19 cellular contexts compared by ENCODE assay signal in the genomic region with DNA sequence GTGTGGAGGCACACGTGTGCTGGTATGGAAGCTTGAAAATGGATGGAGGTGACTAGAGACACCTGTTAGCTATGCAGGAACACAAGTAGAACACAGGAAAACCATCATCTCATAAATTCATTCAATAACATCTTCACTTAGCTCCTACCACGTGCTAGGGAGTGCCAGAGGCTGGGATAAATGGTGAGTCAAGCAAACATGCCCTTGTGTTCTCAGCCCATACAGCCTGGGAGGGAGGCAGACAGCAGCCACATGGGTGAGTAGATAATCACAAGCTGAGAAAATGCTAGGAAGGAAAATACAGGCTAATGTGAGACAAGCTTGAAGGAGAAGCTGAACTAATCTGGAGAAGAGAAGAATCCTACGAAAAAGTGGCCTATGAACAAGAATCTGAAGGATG.
DNase-seq lines count a peak whose midpoint lies in the region; ATAC-seq lines count a peak whose summit lies in the region.
"Had no signal": no experiment of that assay in that cellular context is flagged by ENCODE, and none has a peak within 500 bp of the region (broad histone marks: within the 10 kb centered on the region; RNA-seq: fewer than 3 reads in every experiment).

No MANE protein-coding gene starts in this region.

- CTCF ChIA-PET in activated CD8-positive, alpha-beta memory T cell treated with anti-CD3 and anti-CD28 coated beads, Interleukin-2, amount 10 ng/mL, durations not matched to agents 7 days and 5 days (lab: Charles Lee): no interaction called here

- H3K27me3 Mint-ChIP-seq in activated CD8-positive, alpha-beta memory T cell treated with anti-CD3 and anti-CD28 coated beads, Interleukin-2, amount 10 ng/mL, durations not matched to agents 7 days and 5 days: peaks cover under 1% of the 10 kb centered on the region

- H3K9me3 Mint-ChIP-seq in activated CD8-positive, alpha-beta memory T cell treated with anti-CD3 and anti-CD28 coated beads, Interleukin-2, amount 10 ng/mL, durations not matched to agents 7 days and 5 days (ENCODE audit: low read depth): no peaks in the 10 kb centered on the region
- H3K9me3 Mint-ChIP-seq: activated naive CD8-positive, alpha-beta T cell treated with anti-CD3 and anti-CD28 coated beads for 36 hours; immature natural killer cell; stimulated activated naive B cell treated with anti-CD40 and anti-IgM and Interleukin-4, amounts not matched to agents 10 μg/mL and 1 μg/mL and 100 μg/mL, for 72 hours had no signal

- H3K4me1 Mint-ChIP-seq in activated CD8-positive, alpha-beta memory T cell treated with anti-CD3 and anti-CD28 coated beads, Interleukin-2, amount 10 ng/mL, durations not matched to agents 7 days and 5 days: no peaks in the 10 kb centered on the region
- H3K4me1 Mint-ChIP-seq: activated naive CD8-positive, alpha-beta T cell treated with anti-CD3 and anti-CD28 coated beads for 36 hours; immature natural killer cell; stimulated activated naive B cell treated with anti-CD40 and anti-IgM and Interleukin-4, amounts not matched to agents 10 μg/mL and 1 μg/mL and 100 μg/mL, for 72 hours had no signal

- no peak for ATAC-seq in activated CD8-positive, alpha-beta memory T cell treated with anti-CD3 and anti-CD28 coated beads, Interleukin-2, amount 10 ng/mL, durations not matched to agents 7 days and 5 days
- ATAC-seq: heart right ventricle; left ventricle myocardium superior; stimulated activated naive B cell treated with anti-CD40 and anti-IgM and Interleukin-4, amounts not matched to agents 10 μg/mL and 1 μg/mL and 100 μg/mL, for 72 hours; T-helper 17 cell had no signal

- DNase-seq in activated CD8-positive, alpha-beta memory T cell treated with anti-CD3 and anti-CD28 coated beads, Interleukin-2, amount 10 ng/mL, durations not matched to agents 7 days and 5 days: peak; percentile 5
- DNase-seq in activated CD8-positive, alpha-beta memory T cell treated with anti-CD3 and anti-CD28 coated beads, Interleukin-2, amount 50 U/mL, for 48 hours: no peak
- DNase-seq in astrocyte of the hippocampus (ENCODE audit: low read depth, low spot score): peak; percentile 45
- DNase-seq in islet precursor cell: peak; percentile 31
- peak; percentile 7 for DNase-seq in ureter (ENCODE audit: low spot score)
- no peak for DNase-seq in NCI-H2081 treated with DMSO at 0.1 percent for 48 hours (lab: John Stamatoyannopoulos, UW)
- no peak for DNase-seq in iPS-NIHi11 (ENCODE audit: low spot score)
- no peak for DNase-seq in HK-2 (ENCODE audit: unreplicated experiment)
- DNase-seq: activated CD4-positive, alpha-beta T cell treated with anti-CD3 and anti-CD28 coated beads for 48 hours; activated naive CD8-positive, alpha-beta T cell treated with anti-CD3 and anti-CD28 coated beads for 36 hours; heart right ventricle; immature natural killer cell; left ventricle myocardium superior; NCI-H1694; NCI-H69; stimulated activated CD4-positive, alpha-beta T cell treated with anti-CD3 and anti-CD28 coated beads, Interleukin-2, amount 100 ng/mL, for 24 hours; stimulated activated naive B cell treated with anti-CD40 and anti-IgM and Interleukin-4, amounts not matched to agents 10 μg/mL and 1 μg/mL and 100 μg/mL, for 72 hours; T-helper 17 cell had no signal

- H3K4me3 Mint-ChIP-seq in activated CD8-positive, alpha-beta memory T cell treated with anti-CD3 and anti-CD28 coated beads, Interleukin-2, amount 10 ng/mL, durations not matched to agents 7 days and 5 days: no peak overlapping the region
- H3K4me3 Mint-ChIP-seq: activated naive CD8-positive, alpha-beta T cell treated with anti-CD3 and anti-CD28 coated beads for 36 hours; immature natural killer cell; stimulated activated naive B cell treated with anti-CD40 and anti-IgM and Interleukin-4, amounts not matched to agents 10 μg/mL and 1 μg/mL and 100 μg/mL, for 72 hours; T-helper 17 cell had no signal

- H3K27ac Mint-ChIP-seq in activated CD8-positive, alpha-beta memory T cell treated with anti-CD3 and anti-CD28 coated beads, Interleukin-2, amount 10 ng/mL, durations not matched to agents 7 days and 5 days: no peak overlapping the region
- H3K27ac Mint-ChIP-seq: activated naive CD8-positive, alpha-beta T cell treated with anti-CD3 and anti-CD28 coated beads for 36 hours; immature natural killer cell; progenitor cell of endocrine pancreas; stimulated activated naive B cell treated with anti-CD40 and anti-IgM and Interleukin-4, amounts not matched to agents 10 μg/mL and 1 μg/mL and 100 μg/mL, for 72 hours; T-helper 17 cell had no signal

- no peaks in the 10 kb centered on the region for H3K36me3 Mint-ChIP-seq in activated CD8-positive, alpha-beta memory T cell treated with anti-CD3 and anti-CD28 coated beads, Interleukin-2, amount 10 ng/mL, durations not matched to agents 7 days and 5 days
- H3K36me3 Mint-ChIP-seq: activated naive CD8-positive, alpha-beta T cell treated with anti-CD3 and anti-CD28 coated beads for 36 hours; immature natural killer cell; stimulated activated naive B cell treated with anti-CD40 and anti-IgM and Interleukin-4, amounts not matched to agents 10 μg/mL and 1 μg/mL and 100 μg/mL, for 72 hours had no signal

Comparison
In these comparisons a context has a peak if more than half of its experiments do, and no peak if none do; other contexts are left out.
1. DNase-seq: peak in activated CD8-positive, alpha-beta memory T cell treated with anti-CD3 and anti-CD28 coated beads, Interleukin-2, amount 10 ng/mL, durations not matched to agents 7 days and 5 days (single experiment), astrocyte of the hippocampus (single experiment), islet precursor cell (single experiment) and ureter (single experiment); none in activated CD8-positive, alpha-beta memory T cell treated with anti-CD3 and anti-CD28 coated beads, Interleukin-2, amount 50 U/mL, for 48 hours (single experiment), NCI-H2081 treated with DMSO at 0.1 percent for 48 hours (single experiment), iPS-NIHi11 (single experiment) and HK-2 (single experiment).